In the genomic region with DNA sequence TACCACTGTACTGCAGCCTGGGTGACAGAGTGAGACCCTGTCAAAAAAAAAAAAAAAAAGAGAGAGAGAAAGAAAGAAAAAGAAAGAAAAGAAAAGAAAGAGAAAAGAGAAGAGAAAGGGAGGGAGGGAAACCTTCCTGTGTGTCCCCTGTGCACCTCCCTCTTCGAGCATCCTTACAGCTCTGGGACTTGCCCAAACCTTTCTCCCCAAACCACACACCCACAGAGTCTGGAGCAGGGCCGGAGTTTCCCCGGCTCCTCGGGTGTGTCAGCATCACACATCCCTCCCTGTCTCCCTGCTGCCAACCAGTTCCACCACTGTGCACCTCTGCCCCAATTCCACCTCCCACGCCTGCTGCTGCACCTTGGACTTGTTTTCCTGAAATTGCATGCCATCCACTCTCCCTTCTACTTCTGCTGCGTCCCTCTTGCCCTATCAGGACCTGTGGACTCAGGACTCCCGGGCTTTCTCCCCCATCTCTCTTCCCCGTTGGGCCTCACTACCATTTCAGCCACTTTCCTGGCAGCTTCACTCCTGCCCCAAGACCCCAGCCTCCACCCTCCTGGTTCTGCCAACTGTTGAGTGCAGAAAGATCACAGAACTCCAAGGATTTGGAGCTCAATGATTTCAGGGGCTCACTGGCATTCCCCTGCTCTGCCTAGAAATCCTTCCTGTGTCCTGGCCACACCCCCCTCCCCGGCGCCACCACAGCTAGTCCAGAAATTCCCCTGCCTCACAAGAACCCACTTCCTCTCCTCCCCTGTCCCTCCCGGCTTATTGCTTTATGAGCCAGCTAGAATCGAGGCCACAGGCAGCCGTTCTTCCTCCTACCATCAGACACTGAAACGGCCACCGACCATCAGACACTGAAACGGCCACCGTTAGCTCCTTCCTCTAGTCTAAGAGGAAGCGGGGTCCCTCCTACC, we compare ENCODE assay signal across 8 cellular contexts. TPM values are rescaled to one million over a fixed set of nuclear protein-coding genes. Genes with fewer than 3 reads are reported as not detected.
DNase-seq lines count a peak whose midpoint lies in the region; ATAC-seq and TF ChIP-seq lines count a peak whose summit lies in the region.

No MANE protein-coding gene starts in this region.

- intact Hi-C loops in CD8-positive, alpha-beta T cell (cut with DNase I, micrococcal nuclease), result loop anchor here in 1 of 2 experiments (5.0 kb wide), 1 partner anchor 405 kb away; no protein-coding TSS in a partner anchor
- intact Hi-C loops in activated CD8-positive, alpha-beta T cell treated with anti-CD3 and anti-CD28 coated beads for 36 hours (cut with micrococcal nuclease), result no loop called here
- intact Hi-C loops in left ventricle myocardium superior (cut with micrococcal nuclease), result no loop called here

- peak; percentile 26 for ATAC-seq in CD8-positive, alpha-beta T cell
- ATAC-seq in activated CD8-positive, alpha-beta T cell treated with anti-CD3 and anti-CD28 coated beads for 36 hours, result peak; percentile 62
- ATAC-seq in left ventricle myocardium superior (peak; percentile 53), HG03196 (IDR thresholded peaks at IDR 0.05; ENCODE audit: unreplicated experiment) (no peak)

- POLR2A ChIA-PET in CD8-positive, alpha-beta T cell (lab: Charles Lee), result no interaction called here
- POLR2A ChIA-PET in activated CD8-positive, alpha-beta T cell treated with anti-CD3 and anti-CD28 coated beads for 36 hours (lab: Charles Lee), result interaction anchor here (0.6 kb wide), 1 partner anchor 96 kb away, joined by 3 read pairs; no protein-coding TSS in a partner anchor

- CTCF ChIA-PET in CD8-positive, alpha-beta T cell (lab: Charles Lee), result interaction anchor here (1.0 to 7.0 kb wide), 7 partner anchors 8 to 303 kb away, joined by 3 to 44 read pairs (median 3); partner anchors contain the start of gene MRPL38
- CTCF ChIA-PET in activated CD8-positive, alpha-beta T cell treated with anti-CD3 and anti-CD28 coated beads for 36 hours (lab: Charles Lee), result interaction anchor here (0.7 to 15.1 kb wide), 8 partner anchors 8 to 302 kb away, joined by 3 to 165 read pairs (median 6); partner anchors contain the start of gene MRPL38

- no peak overlapping the region for H3K4me3 Mint-ChIP-seq in CD8-positive, alpha-beta T cell
- no peak overlapping the region for H3K4me3 Mint-ChIP-seq in activated CD8-positive, alpha-beta T cell treated with anti-CD3 and anti-CD28 coated beads for 36 hours

- H3K4me1 Mint-ChIP-seq in CD8-positive, alpha-beta T cell (ENCODE audit: low read depth), result peaks cover 11% of the 10 kb centered on the region
- peaks cover 14% of the 10 kb centered on the region for H3K4me1 Mint-ChIP-seq in activated CD8-positive, alpha-beta T cell treated with anti-CD3 and anti-CD28 coated beads for 36 hours (ENCODE audit: low read depth)

- no peaks in the 10 kb centered on the region for H3K36me3 ChIP-seq in CD8-positive, alpha-beta T cell (ENCODE audit: insufficient read depth, low read length)
- H3K36me3 ChIP-seq in HUES6 (ENCODE audit: control insufficient read depth, insufficient read depth, low read length), result peaks cover 15% of the 10 kb centered on the region

- no peaks in the 10 kb centered on the region for H3K9me3 Mint-ChIP-seq in CD8-positive, alpha-beta T cell
- no peaks in the 10 kb centered on the region for H3K9me3 Mint-ChIP-seq in activated CD8-positive, alpha-beta T cell treated with anti-CD3 and anti-CD28 coated beads for 36 hours

- peaks cover 19% of the 10 kb centered on the region for H3K36me3 Mint-ChIP-seq in CD8-positive, alpha-beta T cell
- no peaks in the 10 kb centered on the region for H3K36me3 Mint-ChIP-seq in activated CD8-positive, alpha-beta T cell treated with anti-CD3 and anti-CD28 coated beads for 36 hours (ENCODE audit: low read depth)

- no peaks in the 10 kb centered on the region for H3K27me3 ChIP-seq in CD8-positive, alpha-beta T cell (ENCODE audit: insufficient read depth, low read length)
- H3K27me3 ChIP-seq in HUES6 (ENCODE audit: control insufficient read depth, insufficient read depth, low read length), result no peaks in the 10 kb centered on the region

- peak overlapping the region; percentile 77 for H3K27ac Mint-ChIP-seq in CD8-positive, alpha-beta T cell
- peak overlapping the region; percentile 77 for H3K27ac Mint-ChIP-seq in activated CD8-positive, alpha-beta T cell treated with anti-CD3 and anti-CD28 coated beads for 36 hours

- peak in 2 of 7 experiments; percentile 28 to 30 for DNase-seq in CD8-positive, alpha-beta T cell
- DNase-seq in activated CD8-positive, alpha-beta T cell treated with anti-CD3 and anti-CD28 coated beads for 36 hours, result peak; percentile 57
- no peak for DNase-seq in left ventricle myocardium superior
- peak; percentile 11 to 33 for DNase-seq in stimulated activated CD4-positive, alpha-beta T cell treated with anti-CD3 and anti-CD28 coated beads, Interleukin-4, amount 100 ng/mL, for 4 hours
- no peak for DNase-seq in NCI-H128 (lab: John Stamatoyannopoulos, UW; ENCODE audit: unreplicated experiment)
- DNase-seq in occipital lobe (lab: John Stamatoyannopoulos, UW), result no peak

- H3K4me3 ChIP-seq in CD8-positive, alpha-beta T cell (ENCODE audit: low read depth, low read length), result no peak overlapping the region
- no peak overlapping the region for H3K4me3 ChIP-seq in HUES6 (ENCODE audit: low read depth, low read length)

- H3K27ac ChIP-seq in CD8-positive, alpha-beta T cell (ENCODE audit: low read depth, low read length), result no peak overlapping the region
- no peak overlapping the region for H3K27ac ChIP-seq in HUES6 (ENCODE audit: low read depth, low read length)

- no peaks in the 10 kb centered on the region for H3K27me3 Mint-ChIP-seq in CD8-positive, alpha-beta T cell (ENCODE audit: low read depth)
- no peaks in the 10 kb centered on the region for H3K27me3 Mint-ChIP-seq in activated CD8-positive, alpha-beta T cell treated with anti-CD3 and anti-CD28 coated beads for 36 hours

- peak overlapping the region; percentile 9 for H3K9ac ChIP-seq in HUES6 (ENCODE audit: low read length)

- no peaks in the 10 kb centered on the region for H3K9me3 ChIP-seq in CD8-positive, alpha-beta T cell (ENCODE audit: low read length)
- H3K9me3 ChIP-seq in HUES6 (ENCODE audit: control insufficient read depth, insufficient read depth, low read depth, low read length), result no peaks in the 10 kb centered on the region

- H3K4me1 ChIP-seq in CD8-positive, alpha-beta T cell (ENCODE audit: insufficient read depth, low read length), result peaks cover 13% of the 10 kb centered on the region
- H3K4me1 ChIP-seq in HUES6 (ENCODE audit: control insufficient read depth, insufficient read depth, low read length), result peaks cover 3% of the 10 kb centered on the region; the same call in 1 of the 2 replicates

- TF ChIP-seq CTCF in CD8-positive, alpha-beta T cell (IDR thresholded peaks at IDR 0.05), result no peak
- TF ChIP-seq CTCF in activated CD8-positive, alpha-beta T cell treated with anti-CD3 and anti-CD28 coated beads for 36 hours (IDR thresholded peaks at IDR 0.05), result no peak

RNA-seq across cellular contexts. Expression of gene CDK3, which starts 3.7 kb away (rescaled TPM):
- total RNA-seq in CD8-positive, alpha-beta T cell, result 1 to 10 TPM; 2.1 to 3.3 TPM
- 1 to 10 TPM; 3.8 to 4.1 TPM for total RNA-seq in activated CD8-positive, alpha-beta T cell treated with anti-CD3 and anti-CD28 coated beads for 36 hours
- total RNA-seq in left ventricle myocardium superior (2.6 TPM), occipital lobe (0.78 TPM)

RNA-seq across cellular contexts. Expression of gene TEN1, which starts 17.9 kb away (rescaled TPM):
- 10 to 100 TPM; 14.6 to 17.1 TPM for total RNA-seq in CD8-positive, alpha-beta T cell
- total RNA-seq in activated CD8-positive, alpha-beta T cell treated with anti-CD3 and anti-CD28 coated beads for 36 hours, result 10 to 100 TPM; 11.7 to 13.2 TPM
- total RNA-seq in left ventricle myocardium superior, result 6.6 TPM
- 7.3 TPM for total RNA-seq in occipital lobe

RNA-seq across cellular contexts. Expression of gene ACOX1, which starts 18.0 kb away (rescaled TPM):
- 10 to 100 TPM; 18.2 to 20.4 TPM for total RNA-seq in CD8-positive, alpha-beta T cell
- total RNA-seq in activated CD8-positive, alpha-beta T cell treated with anti-CD3 and anti-CD28 coated beads for 36 hours, result 10 to 100 TPM; 23.0 to 24.1 TPM
- total RNA-seq in left ventricle myocardium superior (101 TPM), occipital lobe (94.1 TPM)

RNA-seq across cellular contexts. Expression of gene EVPL, which starts 30.2 kb away (rescaled TPM):
- 1 to 10 TPM in 1 of 2 experiments, under 1 TPM in 1; 0.38 to 1.1 TPM for total RNA-seq in CD8-positive, alpha-beta T cell
- total RNA-seq in activated CD8-positive, alpha-beta T cell treated with anti-CD3 and anti-CD28 coated beads for 36 hours, result under 1 TPM; 0.16 to 0.34 TPM
- total RNA-seq in left ventricle myocardium superior (0.07 TPM), occipital lobe (not detected)

RNA-seq across cellular contexts. Expression of gene FBF1, which starts 56.1 kb away (rescaled TPM):
- 10 to 100 TPM; 18.6 to 21.1 TPM for total RNA-seq in CD8-positive, alpha-beta T cell
- total RNA-seq in activated CD8-positive, alpha-beta T cell treated with anti-CD3 and anti-CD28 coated beads for 36 hours, result 10 to 100 TPM; 13.2 to 16.2 TPM
- 4.2 TPM for total RNA-seq in left ventricle myocardium superior
- 10.1 TPM for total RNA-seq in occipital lobe

Comparison
In these comparisons a context has a peak if more than half of its experiments do, and no peak if none do; other contexts are left out.
1. DNase-seq: peak in activated CD8-positive, alpha-beta T cell treated with anti-CD3 and anti-CD28 coated beads for 36 hours (single experiment) and stimulated activated CD4-positive, alpha-beta T cell treated with anti-CD3 and anti-CD28 coated beads, Interleukin-4, amount 100 ng/mL, for 4 hours (2 of 2); none in left ventricle myocardium superior (single experiment), NCI-H128 (single experiment) and occipital lobe (single experiment).